In genomic region chr18:3066391-3067079, GRCh38 we compare ENCODE assay signal across 20 cellular contexts. TPM values are rescaled to one million over a fixed set of nuclear protein-coding genes. Genes with fewer than 3 reads are reported as not detected.
DNase-seq lines count a peak whose midpoint lies in the region; ATAC-seq and TF ChIP-seq lines count a peak whose summit lies in the region.
"Had no signal": no experiment of that assay in that cellular context is flagged by ENCODE, and none has a peak within 500 bp of the region (broad histone marks: within the 10 kb centered on the region; RNA-seq: fewer than 3 reads in every experiment).

No MANE protein-coding gene starts in this region.

- H3K4ac ChIP-seq in mesendoderm (ENCODE audit: low read depth, low read length): no peak overlapping the region

- no peaks in the 10 kb centered on the region for H3K79me2 ChIP-seq in mesendoderm (ENCODE audit: control insufficient read depth, insufficient read depth, low read length)

- H2BK15ac ChIP-seq in mesendoderm (replicated peaks; ENCODE audit: low read depth): no peak overlapping the region

- no peaks in the 10 kb centered on the region for H3K27me3 Mint-ChIP-seq in activated CD4-positive, alpha-beta T cell treated with anti-CD3 and anti-CD28 coated beads for 36 hours
- H3K27me3 Mint-ChIP-seq in CD4-positive, alpha-beta T cell: no peaks in the 10 kb centered on the region
- H3K27me3 Mint-ChIP-seq in activated CD8-positive, alpha-beta T cell treated with anti-CD3 and anti-CD28 coated beads for 36 hours: no peaks in the 10 kb centered on the region

- H3K9me3 ChIP-seq in CD4-positive, alpha-beta T cell (ENCODE audit: control insufficient read depth, low read length): no peaks in the 10 kb centered on the region
- no peaks in the 10 kb centered on the region for H3K9me3 ChIP-seq in spleen
- H3K9me3 ChIP-seq: adrenal gland, breast epithelium, SJSA1 had no signal

- WGBS in mesendoderm (ENCODE audit: extremely low coverage, insufficient coverage, low lambda C conversion rate): no CpG with 5 or more reads among the region's 17 CpGs
- 72 to 86% (median 81%) methylated on average over 17 of the region's 17 CpGs for WGBS in spleen, 5 donors

- TF ChIP-seq POLR2A in spleen (IDR thresholded peaks at IDR 0.05): no peak

- H3K23ac ChIP-seq in mesendoderm (ENCODE audit: low read length): no peak overlapping the region

- no peak overlapping the region for H3K4me2 ChIP-seq in mesendoderm (ENCODE audit: low read length)
- H3K4me2 ChIP-seq: neural progenitor cell had no signal

- intact Hi-C loops in activated CD4-positive, alpha-beta T cell treated with anti-CD3 and anti-CD28 coated beads for 36 hours (cut with DNase I, micrococcal nuclease): no loop called here
- intact Hi-C loops in CD4-positive, alpha-beta T cell (cut with DNase I, micrococcal nuclease): loop anchor here (5.0 kb wide), 3 partner anchors 61 to 134 kb away; no protein-coding TSS in a partner anchor
- intact Hi-C loops in activated CD8-positive, alpha-beta T cell treated with anti-CD3 and anti-CD28 coated beads for 36 hours (cut with micrococcal nuclease): no loop called here
- intact Hi-C loops in spleen (cut with DNase I; ENCODE audit: low total_unique reads) (loop anchor here (10.0 kb wide), 1 partner anchor 132 kb away; no protein-coding TSS in a partner anchor), sciatic nerve (cut with DNase I) (loop anchor here (5.0 kb wide), 2 partner anchors 59 to 114 kb away; no protein-coding TSS in a partner anchor)

- H3K36me3 ChIP-seq in mesendoderm (ENCODE audit: control insufficient read depth, insufficient read depth, low read length) (no peaks in the 10 kb centered on the region), spleen (no peaks in the 10 kb centered on the region)
- H3K36me3 ChIP-seq: adrenal gland, breast epithelium, neural progenitor cell, SJSA1 had no signal

- no peak overlapping the region for H4K8ac ChIP-seq in mesendoderm (ENCODE audit: low read depth, low read length)

- H2BK5ac ChIP-seq in mesendoderm (ENCODE audit: low read length): no peak overlapping the region

- H3K4me3 ChIP-seq in mesendoderm (ENCODE audit: low read length) (no peak overlapping the region), spleen (no peak overlapping the region)
- H3K4me3 ChIP-seq: adrenal gland, breast epithelium, GM12878, neural progenitor cell, SJSA1 had no signal

- DNase-seq in activated CD4-positive, alpha-beta T cell treated with anti-CD3 and anti-CD28 coated beads for 36 hours: no peak
- DNase-seq in activated CD4-positive, alpha-beta T cell treated with anti-CD3 and anti-CD28 coated beads, Interleukin-2, amount 50 U/mL, for 4 hours: no peak
- DNase-seq in CD4-positive, alpha-beta T cell: no peak
- DNase-seq in activated CD8-positive, alpha-beta T cell treated with anti-CD3 and anti-CD28 coated beads for 36 hours: no peak
- DNase-seq in mesendoderm: peak; percentile 58
- no peak for DNase-seq in spleen
- DNase-seq in sciatic nerve (ENCODE audit: low spot score): no peak
- no peak for DNase-seq in 8988T
- DNase-seq: ACHN, foreskin keratinocyte, hypothalamus, mesenchymal stem cell, NCI-H2171 treated with DMSO at 0.1 percent for 48 hours, PC-3 had no signal

- H3K79me1 ChIP-seq in mesendoderm (ENCODE audit: low read length): no peaks in the 10 kb centered on the region

- CTCF ChIA-PET in activated CD4-positive, alpha-beta T cell treated with anti-CD3 and anti-CD28 coated beads for 36 hours (lab: Charles Lee): interaction anchor here (1.0 to 6.4 kb wide), 3 partner anchors 9 to 71 kb away, joined by 4 to 67 read pairs (median 40); no protein-coding TSS in a partner anchor
- CTCF ChIA-PET in CD4-positive, alpha-beta T cell (lab: Charles Lee): interaction anchor here (0.5 to 1.9 kb wide), 2 partner anchors 59 to 72 kb away, joined by 4 to 7 read pairs; no protein-coding TSS in a partner anchor
- CTCF ChIA-PET in activated CD8-positive, alpha-beta T cell treated with anti-CD3 and anti-CD28 coated beads for 36 hours (lab: Charles Lee): interaction anchor here (0.9 to 1.6 kb wide), 5 partner anchors 9 to 179 kb away, joined by 3 to 6 read pairs (median 3); no protein-coding TSS in a partner anchor

- H3K4me1 ChIP-seq in mesendoderm (ENCODE audit: control insufficient read depth, low read depth, low read length) (no peaks in the 10 kb centered on the region), spleen (peaks cover 0 to 61% (median 18%) of the 10 kb centered on the region in 6 donors)
- H3K4me1 ChIP-seq: adrenal gland, breast epithelium, foreskin keratinocyte had no signal

- ATAC-seq in activated CD4-positive, alpha-beta T cell treated with anti-CD3 and anti-CD28 coated beads for 36 hours: no peak
- ATAC-seq in CD4-positive, alpha-beta T cell (ENCODE audit: poor library complexity): no peak
- no peak for ATAC-seq in activated CD8-positive, alpha-beta T cell treated with anti-CD3 and anti-CD28 coated beads for 36 hours
- ATAC-seq in sciatic nerve: no peak
- ATAC-seq: foreskin keratinocyte, GM12878, PC-3 had no signal

- no peak overlapping the region for H2AK5ac ChIP-seq in mesendoderm (ENCODE audit: low read length)

- H3K27me3 ChIP-seq in CD4-positive, alpha-beta T cell (ENCODE audit: control insufficient read depth, insufficient read depth, low read length): no peaks in the 10 kb centered on the region
- H3K27me3 ChIP-seq in mesendoderm (ENCODE audit: insufficient read depth, low read length, poor library complexity): no peaks in the 10 kb centered on the region
- peaks cover 0 to 4% (median 0%) of the 10 kb centered on the region in 7 donors for H3K27me3 ChIP-seq in spleen (replicated peaks in 1 of 7)
- H3K27me3 ChIP-seq: adrenal gland, breast epithelium, foreskin keratinocyte, neural progenitor cell, SJSA1 had no signal

- peak overlapping the region; percentile 72 for H3K27ac Mint-ChIP-seq in activated CD4-positive, alpha-beta T cell treated with anti-CD3 and anti-CD28 coated beads for 36 hours
- H3K27ac Mint-ChIP-seq in CD4-positive, alpha-beta T cell: peak overlapping the region; percentile 75
- H3K27ac Mint-ChIP-seq in activated CD8-positive, alpha-beta T cell treated with anti-CD3 and anti-CD28 coated beads for 36 hours: peak overlapping the region; percentile 4
- H3K27ac Mint-ChIP-seq: neural progenitor cell had no signal

- H4K5ac ChIP-seq in mesendoderm (ENCODE audit: low read length): no peak overlapping the region

- TF ChIP-seq CTCF in CD4-positive, alpha-beta T cell (IDR thresholded peaks at IDR 0.05): no peak
- TF ChIP-seq CTCF in activated CD8-positive, alpha-beta T cell treated with anti-CD3 and anti-CD28 coated beads for 36 hours (IDR thresholded peaks at IDR 0.05): no peak
- no peak for TF ChIP-seq CTCF in spleen (IDR thresholded peaks at IDR 0.05 in 8 of 11, conservative IDR thresholded peaks at IDR 0.05 in 3 of 11)

- H3K36me3 Mint-ChIP-seq in activated CD4-positive, alpha-beta T cell treated with anti-CD3 and anti-CD28 coated beads for 36 hours (ENCODE audit: low read depth): no peaks in the 10 kb centered on the region
- no peaks in the 10 kb centered on the region for H3K36me3 Mint-ChIP-seq in CD4-positive, alpha-beta T cell (ENCODE audit: low read depth)
- H3K36me3 Mint-ChIP-seq in activated CD8-positive, alpha-beta T cell treated with anti-CD3 and anti-CD28 coated beads for 36 hours (ENCODE audit: low read depth): peaks cover 3% of the 10 kb centered on the region
- H3K36me3 Mint-ChIP-seq: CD14-positive monocyte, neural progenitor cell had no signal

- H2BK120ac ChIP-seq in mesendoderm (ENCODE audit: low read depth, low read length): no peak overlapping the region

- H3K18ac ChIP-seq in mesendoderm (ENCODE audit: low read length): no peak overlapping the region

- no peak overlapping the region for H3K4me3 Mint-ChIP-seq in activated CD4-positive, alpha-beta T cell treated with anti-CD3 and anti-CD28 coated beads for 36 hours
- no peak overlapping the region for H3K4me3 Mint-ChIP-seq in CD4-positive, alpha-beta T cell
- H3K4me3 Mint-ChIP-seq in activated CD8-positive, alpha-beta T cell treated with anti-CD3 and anti-CD28 coated beads for 36 hours: no peak overlapping the region
- H3K4me3 Mint-ChIP-seq: neural progenitor cell had no signal

- H3K9me3 Mint-ChIP-seq in activated CD4-positive, alpha-beta T cell treated with anti-CD3 and anti-CD28 coated beads for 36 hours (ENCODE audit: low read depth): no peaks in the 10 kb centered on the region
- no peaks in the 10 kb centered on the region for H3K9me3 Mint-ChIP-seq in CD4-positive, alpha-beta T cell
- H3K9me3 Mint-ChIP-seq in activated CD8-positive, alpha-beta T cell treated with anti-CD3 and anti-CD28 coated beads for 36 hours: peaks cover 1% of the 10 kb centered on the region
- H3K9me3 Mint-ChIP-seq: CD14-positive monocyte, neural progenitor cell had no signal

- no peak overlapping the region for H3K27ac ChIP-seq in CD4-positive, alpha-beta T cell (ENCODE audit: low read depth, low read length)
- no peak overlapping the region for H3K27ac ChIP-seq in mesendoderm (ENCODE audit: low read depth, low read length)
- no peak overlapping the region for H3K27ac ChIP-seq in spleen
- H3K27ac ChIP-seq: adrenal gland, breast epithelium, foreskin keratinocyte, neural progenitor cell, SJSA1 had no signal

- no peak overlapping the region for H3K9ac ChIP-seq in mesendoderm (ENCODE audit: low read length)
- H3K9ac ChIP-seq: neural progenitor cell had no signal

- peaks cover 62% of the 10 kb centered on the region for H3K4me1 Mint-ChIP-seq in activated CD4-positive, alpha-beta T cell treated with anti-CD3 and anti-CD28 coated beads for 36 hours
- peaks cover 59% of the 10 kb centered on the region for H3K4me1 Mint-ChIP-seq in CD4-positive, alpha-beta T cell (ENCODE audit: low read depth)
- peaks cover 59% of the 10 kb centered on the region for H3K4me1 Mint-ChIP-seq in activated CD8-positive, alpha-beta T cell treated with anti-CD3 and anti-CD28 coated beads for 36 hours (ENCODE audit: low read depth)

- H3K56ac ChIP-seq in mesendoderm (ENCODE audit: low read length): no peak overlapping the region

- POLR2A ChIA-PET in activated CD4-positive, alpha-beta T cell treated with anti-CD3 and anti-CD28 coated beads for 36 hours (lab: Charles Lee): no interaction called here
- POLR2A ChIA-PET in CD4-positive, alpha-beta T cell (lab: Charles Lee): no interaction called here
- POLR2A ChIA-PET in activated CD8-positive, alpha-beta T cell treated with anti-CD3 and anti-CD28 coated beads for 36 hours (lab: Charles Lee): interaction anchor here (0.8 kb wide), 1 partner anchor 98 kb away, joined by 3 read pairs; no protein-coding TSS in a partner anchor

RNA-seq across cellular contexts. Expression of gene LPIN2, which starts 53.6 kb away (rescaled TPM):
- 10 to 100 TPM; 82.6 to 95.3 TPM for total RNA-seq in activated CD4-positive, alpha-beta T cell treated with anti-CD3 and anti-CD28 coated beads for 36 hours
- total RNA-seq in CD4-positive, alpha-beta T cell: 10 to 100 TPM; 48.7 to 49.0 TPM
- total RNA-seq in activated CD8-positive, alpha-beta T cell treated with anti-CD3 and anti-CD28 coated beads for 36 hours: 10 to 100 TPM; 95.5 to 95.7 TPM
- 7.8 TPM for polyA plus RNA-seq in mesendoderm (2013, experiment 1 of 2)
- polyA plus RNA-seq in mesendoderm (2013, experiment 2 of 2): 8.8 TPM
- total RNA-seq in spleen (10 to 100 TPM; 44.8 to 79.7 (median 61.5) TPM), sciatic nerve (40.3 TPM)
- 1 to 10 TPM; 4.0 to 9.6 (median 5.8) TPM for polyA plus RNA-seq in spleen

Comparison
In these comparisons a context has a peak if more than half of its experiments do, and no peak if none do; other contexts are left out.
1. H3K27ac Mint-ChIP-seq: peak in every context shown above with its lines; median percentile 75 in CD4-positive, alpha-beta T cell; 72 in activated CD4-positive, alpha-beta T cell treated with anti-CD3 and anti-CD28 coated beads for 36 hours; 4 in activated CD8-positive, alpha-beta T cell treated with anti-CD3 and anti-CD28 coated beads for 36 hours.
2. intact Hi-C loops: an anchor here in CD4-positive, alpha-beta T cell (5.0 kb wide), spleen (10.0 kb wide) and sciatic nerve (5.0 kb wide); none called in activated CD4-positive, alpha-beta T cell treated with anti-CD3 and anti-CD28 coated beads for 36 hours and activated CD8-positive, alpha-beta T cell treated with anti-CD3 and anti-CD28 coated beads for 36 hours.